ENCODE assay signal across 1 cellular context in genomic region chr18:10745971-10746370, GRCh38.
TF ChIP-seq lines count a peak whose summit lies in the region.

No MANE protein-coding gene starts in this region.

TF ChIP-seq in K562, 482 proteins besides CTCF, POLR2A, EP300 and RAD21 (continued from another document):
- TF ChIP-seq THAP12 (CRISPR knock-in tag; IDR thresholded peaks at IDR 0.05) (no peak), MCM3 (IDR thresholded peaks at IDR 0.05) (no peak), STAT5A (IDR thresholded peaks at IDR 0.05; ENCODE audit: borderline replicate concordance, low read length) (no peak), PHF21A (IDR thresholded peaks at IDR 0.05; ENCODE audit: borderline replicate concordance, low read depth) (no peak), ZNF76 (CRISPR knock-in tag; IDR thresholded peaks at IDR 0.05; ENCODE audit: borderline replicate concordance) (no peak), SMARCE1 (IDR thresholded peaks at IDR 0.05) (no peak), CBFB (CRISPR knock-in tag; IDR thresholded peaks at IDR 0.05) (no peak)
